ENCODE assay signal across 7 cellular contexts in genomic region chr10:81874878-81875679, GRCh38. TPM values are rescaled to one million over a fixed set of nuclear protein-coding genes. Genes with fewer than 3 reads are reported as not detected.
DNase-seq lines count a peak whose midpoint lies in the region; ATAC-seq, FAIRE-seq and TF ChIP-seq lines count a peak whose summit lies in the region.

Gene NRG3 (plus strand): TSS chr10:81875194.

- FAIRE-seq in frontal cortex (lab: Jason Lieb, UNC) = no peak

- ATAC-seq in GM18517 (IDR thresholded peaks at IDR 0.05; ENCODE audit: unreplicated experiment) = peak; percentile 31

- peak within 1 kb of the TSS; percentile 85 for H3K4me2 ChIP-seq in MM.1S (ENCODE audit: low read depth, low read length)

- peaks cover 10% of the 10 kb centered on the region for H3K9me3 Mint-ChIP-seq in Caco-2 (ENCODE audit: unreplicated experiment)

- H3K9me2 ChIP-seq in MM.1S (replicated peaks; ENCODE audit: insufficient read depth, low read length) = no peaks in the 10 kb centered on the region

- peak within 1 kb of the TSS; percentile 58 for H3K9ac ChIP-seq in MM.1S (ENCODE audit: low read length)

- intact Hi-C loops in Caco-2 (cut with micrococcal nuclease; ENCODE audit: unreplicated experiment) = no loop called here

- DNase-seq in MM.1S (peak; percentile 59), frontal cortex (ENCODE audit: low spot score in 2 of 2) (peak; percentile 63 to 72), putamen (ENCODE audit: low spot score) (peak; percentile 21), Caco-2 (no peak), NOMO-1 treated with DMSO at 0.1 percent for 48 hours (lab: John Stamatoyannopoulos, UW; ENCODE audit: unreplicated experiment) (no peak), dedifferentiated amniotic fluid mesenchymal stem cell (ENCODE audit: extremely low spot score) (no peak)

- peaks cover 43% of the 10 kb centered on the region for H3K79me2 ChIP-seq in MM.1S (ENCODE audit: low read length)

- no TSS peak for BruUV-seq in Caco-2 (replicated peaks; lab: Mats Ljungman, UMichigan)

- H3K4me1 Mint-ChIP-seq in Caco-2 (ENCODE audit: low read depth, unreplicated experiment) = no peaks in the 10 kb centered on the region

- no peaks in the 10 kb centered on the region for H3K36me3 Mint-ChIP-seq in Caco-2 (ENCODE audit: insufficient read depth, unreplicated experiment)

- H3K4me1 ChIP-seq in MM.1S (ENCODE audit: low read length) (0 out of 2 replicates have a peak, but pooled peaks cover 9% of the 10 kb centered on the region), Caco-2 (no peaks in the 10 kb centered on the region)

- no peaks in the 10 kb centered on the region for H3K27me3 ChIP-seq in MM.1S (replicated peaks; ENCODE audit: insufficient read depth, low read length)
- H3K27me3 ChIP-seq in Caco-2 (replicated peaks; ENCODE audit: control insufficient read depth, insufficient read depth, low read length) = no peaks in the 10 kb centered on the region

- H3K36me3 ChIP-seq in MM.1S (replicated peaks; ENCODE audit: insufficient read depth, low read length) (no peaks in the 10 kb centered on the region), Caco-2 (ENCODE audit: control insufficient read depth, insufficient read depth, low read length) (no peaks in the 10 kb centered on the region)

- H3K27me3 Mint-ChIP-seq in Caco-2 (ENCODE audit: insufficient read depth, unreplicated experiment) = peaks cover 7% of the 10 kb centered on the region

- H4K20me1 ChIP-seq in MM.1S (ENCODE audit: insufficient read depth, low read length) = no peaks in the 10 kb centered on the region; the same call in 1 of the 2 replicates

- H3K27ac ChIP-seq in MM.1S (ENCODE audit: low read length) = peak within 1 kb of the TSS; percentile 10; the same call in 1 of the 2 replicates

- CTCF ChIA-PET in Caco-2 (lab: Charles Lee) = no interaction called here

- peak within 1 kb of the TSS; percentile 93 for H2AFZ ChIP-seq in MM.1S (ENCODE audit: low read length)

- H3K4me3 Mint-ChIP-seq in Caco-2 (ENCODE audit: unreplicated experiment) = no peak within 1 kb of the TSS

- POLR2A ChIA-PET in Caco-2 (lab: Charles Lee) = no interaction called here

- TF ChIP-seq CTCF in MM.1S (IDR thresholded peaks at IDR 0.05; ENCODE audit: low read length) (no peak), Caco-2 (IDR thresholded peaks at IDR 0.05; ENCODE audit: insufficient read depth in 1 of 2, low read depth in 1 of 2, low read length in 1 of 2, severe bottlenecking in 1 of 2, unreplicated experiment in 1 of 2) (no peak)

- H3K27ac Mint-ChIP-seq in Caco-2 (ENCODE audit: unreplicated experiment) = no peak within 1 kb of the TSS

- H3K9me3 ChIP-seq in MM.1S (replicated peaks; ENCODE audit: insufficient read depth, low read length) (no peaks in the 10 kb centered on the region), Caco-2 (no peaks in the 10 kb centered on the region)

- peak within 1 kb of the TSS; percentile 94 for H3K4me3 ChIP-seq in MM.1S (ENCODE audit: low read length)
- H3K4me3 ChIP-seq in Caco-2 (ENCODE audit: low read depth, low read length) = no peak within 1 kb of the TSS

- H3F3A ChIP-seq in MM.1S (ENCODE audit: insufficient read depth, low read length) = peaks cover 12% of the 10 kb centered on the region

RNA-seq across cellular contexts. Expression of gene NRG3, which starts in this region (rescaled TPM):
- total RNA-seq in frontal cortex = 12.2 TPM
- 0.66 and 1.1 TPM in 2 replicates for total RNA-seq in Caco-2 (2022)

Comparison
In these comparisons a context has a peak if more than half of its experiments do, and no peak if none do; other contexts are left out.
1. DNase-seq: peak in MM.1S (single experiment), frontal cortex (2 of 2) and putamen (single experiment); none in Caco-2 (0 of 2), NOMO-1 treated with DMSO at 0.1 percent for 48 hours (single experiment) and dedifferentiated amniotic fluid mesenchymal stem cell (single experiment).